In genomic region chr4:81555489-81555888, GRCh38 we compare ENCODE assay signal across 16 cellular contexts.
"Had no signal": no experiment of that assay in that cellular context is flagged by ENCODE, and none has a peak within 500 bp of the region (broad histone marks: within the 10 kb centered on the region; RNA-seq: fewer than 3 reads in every experiment).

No MANE protein-coding gene starts in this region.

- H3K4me3 ChIP-seq: adrenal gland, esophagus muscularis mucosa, hepatocyte, ovary, sigmoid colon, thyroid gland, vagina had no signal

- ATAC-seq: left lobe of liver had no signal

- H3K27me3 ChIP-seq: adrenal gland, esophagus muscularis mucosa, hepatocyte, ovary, sigmoid colon, thyroid gland, vagina had no signal

- H3K4me3 Mint-ChIP-seq: activated CD4-positive, alpha-beta T cell treated with anti-CD3 and anti-CD28 coated beads, Interleukin-2, amount 10 ng/mL, durations not matched to agents 7 days and 5 days; naive B cell had no signal

- H3K27ac ChIP-seq: adrenal gland, esophagus muscularis mucosa, hepatocyte, ovary, sigmoid colon, thyroid gland, vagina had no signal

- H3K79me2 ChIP-seq: hepatocyte had no signal

- H3K9me3 ChIP-seq: adrenal gland, esophagus muscularis mucosa, ovary, sigmoid colon, thyroid gland, vagina had no signal

- H3K27ac Mint-ChIP-seq: activated CD4-positive, alpha-beta T cell treated with anti-CD3 and anti-CD28 coated beads, Interleukin-2, amount 10 ng/mL, durations not matched to agents 7 days and 5 days had no signal

- H3K27me3 Mint-ChIP-seq: activated CD4-positive, alpha-beta T cell treated with anti-CD3 and anti-CD28 coated beads, Interleukin-2, amount 10 ng/mL, durations not matched to agents 7 days and 5 days; naive B cell had no signal

- DNase-seq: activated CD4-positive, alpha-beta T cell treated with anti-CD3 and anti-CD28 coated beads, Interleukin-2, amount 10 ng/mL, durations not matched to agents 7 days and 5 days; activated naive CD4-positive, alpha-beta T cell; activated T-cell treated with anti-CD3 and anti-CD28 coated beads for 4 hours; adrenal gland; islet precursor cell; mammary epithelial cell; naive B cell; ovary; sigmoid colon; stimulated activated CD4-positive, alpha-beta T cell treated with anti-CD3 and anti-CD28 coated beads, Interleukin-12 subunit alpha, Interleukin-12 subunit beta, amount 100 ng/mL, for 4 hours; stimulated activated CD4-positive, alpha-beta T cell treated with anti-CD3 and anti-CD28 coated beads, Interleukin-2, amount 100 ng/mL, for 24 hours; thyroid gland had no signal

- H3K36me3 ChIP-seq: adrenal gland, esophagus muscularis mucosa, ovary, sigmoid colon, thyroid gland, vagina had no signal

- H2AFZ ChIP-seq: hepatocyte had no signal

- H3K4me2 ChIP-seq: hepatocyte had no signal
